ENCODE assay signal across 6 cellular contexts in genomic region chr21:29355043-29355710, GRCh38. TPM values are rescaled to one million over a fixed set of nuclear protein-coding genes. Genes with fewer than 3 reads are reported as not detected.
DNase-seq lines count a peak whose midpoint lies in the region; ATAC-seq, FAIRE-seq and TF ChIP-seq lines count a peak whose summit lies in the region.
"Not testable (repeated sequence)": the region's sequence is repeated elsewhere in the genome, so short reads cannot be mapped to it uniquely, and the experiment has no call there.

No MANE protein-coding gene starts in this region.

- H3K4me1 Mint-ChIP-seq in activated CD8-positive, alpha-beta T cell treated with anti-CD3 and anti-CD28 coated beads for 36 hours (ENCODE audit: low read depth) = not testable (repeated sequence)
- H3K4me1 Mint-ChIP-seq in endodermal cell = peaks cover 18% of the 10 kb centered on the region

- H3K9me1 ChIP-seq in K562 (ENCODE audit: control insufficient read depth, insufficient read depth, low read length) = not testable (repeated sequence)

- not testable (repeated sequence) for TF ChIP-seq CTCF in A549 (IDR thresholded peaks at IDR 0.05); activated CD8-positive, alpha-beta T cell treated with anti-CD3 and anti-CD28 coated beads for 36 hours (IDR thresholded peaks at IDR 0.05); K562 (IDR thresholded peaks at IDR 0.05 in 2 of 3, conservative IDR thresholded peaks at IDR 0.05 in 1 of 3; ENCODE audit: insufficient read depth in 2 of 3, low read depth in 1 of 3, low read length in 3 of 3); endodermal cell (conservative IDR thresholded peaks at IDR 0.05); lung (IDR thresholded peaks at IDR 0.05; ENCODE audit: control extremely low read depth, extremely low read depth)

- H4K20me1 ChIP-seq in K562 (replicated peaks; ENCODE audit: control insufficient read depth, insufficient read depth, low read length) = not testable (repeated sequence)

- H3K4me3 Mint-ChIP-seq in activated CD8-positive, alpha-beta T cell treated with anti-CD3 and anti-CD28 coated beads for 36 hours; endodermal cell: not testable (repeated sequence)

- H3K27me3 Mint-ChIP-seq in activated CD8-positive, alpha-beta T cell treated with anti-CD3 and anti-CD28 coated beads for 36 hours; endodermal cell (ENCODE audit: insufficient read depth): not testable (repeated sequence)

- DNase-seq in A549 (ENCODE audit: low read depth in 1 of 2, low spot score in 1 of 2); K562 (ENCODE audit: extremely low read depth in 1 of 4, low spot score in 3 of 4); endodermal cell: not testable (repeated sequence)
- DNase-seq in activated CD8-positive, alpha-beta T cell treated with anti-CD3 and anti-CD28 coated beads for 36 hours = peak; percentile 16
- peak; percentile 22 for DNase-seq in lung (ENCODE audit: low spot score)

- H3K9me3 Mint-ChIP-seq in activated CD8-positive, alpha-beta T cell treated with anti-CD3 and anti-CD28 coated beads for 36 hours = peaks cover 18% of the 10 kb centered on the region
- H3K9me3 Mint-ChIP-seq in endodermal cell = peaks cover 37% of the 10 kb centered on the region

- H2AFZ ChIP-seq in K562 (ENCODE audit: low read depth, low read length) = not testable (repeated sequence)

- intact Hi-C loops in activated CD8-positive, alpha-beta T cell treated with anti-CD3 and anti-CD28 coated beads for 36 hours (cut with micrococcal nuclease); K562 (cut with micrococcal nuclease): not testable (repeated sequence)

- not testable (repeated sequence) for TF ChIP-seq POLR2A in A549 (IDR thresholded peaks at IDR 0.05; ENCODE audit: low read length); K562 (conservative IDR thresholded peaks at IDR 0.05)

- not testable (repeated sequence) for H3K27ac ChIP-seq in A549; K562 (ENCODE audit: extremely low read depth, low read depth, low read length); endodermal cell (ENCODE audit: low read depth, low read length); lung (ENCODE audit: low read depth in 1 of 2, low read length in 1 of 2)
- peak overlapping the region; percentile 31 to 65 for H3K27ac ChIP-seq in esophagus (ENCODE audit: low read depth in 2 of 2, low read length in 1 of 2)

- not testable (repeated sequence) for ATAC-seq in A549; activated CD8-positive, alpha-beta T cell treated with anti-CD3 and anti-CD28 coated beads for 36 hours; K562; lung (ENCODE audit: insufficient read depth, low FRiP score)

- H3K9ac ChIP-seq in K562 (ENCODE audit: insufficient read depth in 1 of 2, low read depth in 2 of 2, low read length in 2 of 2); endodermal cell (ENCODE audit: extremely low read depth, low read length, poor library complexity, severe bottlenecking): not testable (repeated sequence)

- CTCF ChIA-PET in A549 (lab: Yijun Ruan, JAX) = interaction anchor here (0.8 to 2.2 kb wide), 3 partner anchors 16 to 191 kb away, joined by 3 to 8 read pairs (median 5); no protein-coding TSS in a partner anchor
- CTCF ChIA-PET in activated CD8-positive, alpha-beta T cell treated with anti-CD3 and anti-CD28 coated beads for 36 hours (lab: Charles Lee) = interaction anchor here (1.4 kb wide), 1 partner anchor 16 kb away, joined by 3 read pairs; no protein-coding TSS in a partner anchor
- CTCF ChIA-PET in K562 (lab: Yijun Ruan, JAX; ENCODE audit: low intra/inter-chr PET ratio) = not testable (repeated sequence)

- 92% methylated on average over 11 of the region's 14 CpGs for WGBS in A549 (ENCODE audit: missing lambda C conversion rate)
- WGBS in K562 (ENCODE audit: insufficient coverage, low coverage, missing lambda C conversion rate) = 96% methylated on average over 14 of the region's 14 CpGs
- 93 to 98% methylated on average over 7 to 13 of the region's 14 CpGs for WGBS in endodermal cell (ENCODE audit: insufficient coverage in 1 of 2, insufficient read length in 1 of 2), 2 experiments
- WGBS in esophagus, 2 donors = 98% methylated on average over 14 of the region's 14 CpGs
- WGBS in lung, 2 donors = 99% methylated on average over 14 of the region's 14 CpGs

- not testable (repeated sequence) for H3K4me3 ChIP-seq in A549; K562; esophagus (ENCODE audit: low read depth in 1 of 2, low read length in 2 of 2); lung
- peak overlapping the region; percentile 34 for H3K4me3 ChIP-seq in endodermal cell (ENCODE audit: low read length)

- TF ChIP-seq EP300 in A549 (IDR thresholded peaks at IDR 0.05); K562 (IDR thresholded peaks at IDR 0.05; ENCODE audit: low read length): not testable (repeated sequence)

- H3K4me2 ChIP-seq in A549; K562 (ENCODE audit: insufficient read depth, low read length): not testable (repeated sequence)

- TF ChIP-seq RAD21 in A549 (conservative IDR thresholded peaks at IDR 0.05 in 1 of 2, IDR thresholded peaks at IDR 0.05 in 1 of 2); K562 (CRISPR knock-in tag; conservative IDR thresholded peaks at IDR 0.05 in 1 of 2, IDR thresholded peaks at IDR 0.05 in 1 of 2): not testable (repeated sequence)

- not testable (repeated sequence) for H3K9me3 ChIP-seq in A549; esophagus (ENCODE audit: control insufficient read depth in 2 of 2, insufficient read depth in 1 of 2, low read depth in 1 of 2, low read length in 1 of 2); lung (ENCODE audit: control insufficient read depth in 2 of 2, insufficient read depth in 1 of 2, low read length in 1 of 2)
- H3K9me3 ChIP-seq in K562 (replicated peaks; ENCODE audit: control insufficient read depth, insufficient read depth, low read depth, low read length) (peaks cover 12% of the 10 kb centered on the region; the same call in 1 of the 2 replicates), endodermal cell (ENCODE audit: control insufficient read depth, low read length) (peaks cover 30% of the 10 kb centered on the region)

- FAIRE-seq in A549 (lab: Jason Lieb, UNC); K562 (lab: Jason Lieb, UNC): not testable (repeated sequence)

- not testable (repeated sequence) for H3K27ac Mint-ChIP-seq in activated CD8-positive, alpha-beta T cell treated with anti-CD3 and anti-CD28 coated beads for 36 hours; endodermal cell

- not testable (repeated sequence) for BruUV-seq in K562 (replicated peaks; lab: Mats Ljungman, UMichigan)

- not testable (repeated sequence) for H3K4me1 ChIP-seq in A549; K562 (replicated peaks in 1 of 2; ENCODE audit: control insufficient read depth in 2 of 2, insufficient read depth in 2 of 2, low read length in 2 of 2); endodermal cell (ENCODE audit: control insufficient read depth, insufficient read depth, low read length); esophagus (ENCODE audit: control insufficient read depth in 2 of 2, insufficient read depth in 2 of 2, low read length in 1 of 2); lung (ENCODE audit: control insufficient read depth in 2 of 2, insufficient read depth in 2 of 2, low read length in 2 of 2)

- not testable (repeated sequence) for H3K27me3 ChIP-seq in K562 (ENCODE audit: control insufficient read depth in 2 of 2, insufficient read depth in 2 of 2, low read length in 2 of 2); endodermal cell (ENCODE audit: control insufficient read depth, insufficient read depth, low read length, poor library complexity, severe bottlenecking); esophagus (ENCODE audit: control insufficient read depth in 1 of 2, insufficient read depth in 2 of 2, low read length in 2 of 2); lung (ENCODE audit: control insufficient read depth, insufficient read depth)

- peaks cover 21% of the 10 kb centered on the region for H3K36me3 ChIP-seq in K562 (ENCODE audit: control insufficient read depth, insufficient read depth, low read length)
- peaks cover 28% of the 10 kb centered on the region for H3K36me3 ChIP-seq in endodermal cell (ENCODE audit: control insufficient read depth, insufficient read depth, low read length)
- H3K36me3 ChIP-seq in esophagus (ENCODE audit: control insufficient read depth in 2 of 2, insufficient read depth in 2 of 2, low read length in 1 of 2); lung (ENCODE audit: control insufficient read depth in 2 of 2, insufficient read depth in 2 of 2, low read length in 2 of 2): not testable (repeated sequence)

- not testable (repeated sequence) for H3K79me2 ChIP-seq in K562 (ENCODE audit: control insufficient read depth, insufficient read depth, low read length)

- POLR2A ChIA-PET in A549 (lab: Yijun Ruan, JAX); activated CD8-positive, alpha-beta T cell treated with anti-CD3 and anti-CD28 coated beads for 36 hours (lab: Charles Lee): not testable (repeated sequence)
- POLR2A ChIA-PET in K562 (lab: Yijun Ruan, JAX) = interaction anchor here (1.2 kb wide), 1 partner anchor 13 kb away, joined by 3 read pairs; no protein-coding TSS in a partner anchor

- in situ Hi-C loops in K562 (cut with MboI) = not testable (repeated sequence)

- peaks cover 42% of the 10 kb centered on the region for H3K36me3 Mint-ChIP-seq in activated CD8-positive, alpha-beta T cell treated with anti-CD3 and anti-CD28 coated beads for 36 hours (ENCODE audit: low read depth)
- H3K36me3 Mint-ChIP-seq in endodermal cell (ENCODE audit: low read depth) = peaks cover 49% of the 10 kb centered on the region

RNA-seq across cellular contexts. Expression of gene BACH1, which starts 56.5 kb away (rescaled TPM):
- polyA plus RNA-seq in A549 (2011; rRNA removed) = 18.7 and 21.4 TPM in 2 replicates
- 3.5 and 3.8 TPM in 2 replicates for polyA plus RNA-seq in A549 (2012; cell fraction: cytosol; rRNA removed)
- 2.2 and 2.3 TPM in 2 replicates for polyA plus RNA-seq in A549 (2012; cell fraction: nucleus; rRNA removed)
- polyA plus RNA-seq in A549 (2017; fragmentation: RNase III; extraction: RNeasy Plus Mini Kit Qiagen cat#74134 plus additional on column Dnase treatment) = 4.8 to 5.2 TPM (median 5.0 TPM) in 3 replicates
- polyA minus RNA-seq in A549 (2011; rRNA and poly(A)+ RNA removed) = 33.1 and 68.0 TPM in 2 replicates
- 10 to 100 TPM; 27.3 to 28.2 TPM for total RNA-seq in activated CD8-positive, alpha-beta T cell treated with anti-CD3 and anti-CD28 coated beads for 36 hours
- total RNA-seq in K562 (2011; cell fraction: chromatin; rRNA removed; ENCODE audit: low replicate concordance) = 67.5 and 174 TPM in 2 replicates
- 37.7 and 46.3 TPM in 2 replicates for total RNA-seq in K562 (2011; cell fraction: nucleolus; rRNA removed)
- 49.6 and 62.1 TPM in 2 replicates for total RNA-seq in K562 (2011; cell fraction: nucleoplasm; rRNA removed)
- 23.6 and 24.6 TPM in 2 replicates for total RNA-seq in K562 (2014; rRNA removed)
- 51.7 and 57.7 TPM in 2 replicates for total RNA-seq in K562 (2014; rRNA removed; fragmentation: Illumina TruSeq; extraction: Trizol)
- total RNA-seq in K562 (2015; rRNA removed; fragmentation: Illumina TruSeq; extraction: Trizol) = 33.4 and 36.7 TPM in 2 replicates
- total RNA-seq in K562 (2021) = 53.6 and 58.5 TPM in 2 replicates
- 33.3 and 41.2 TPM in 2 replicates for polyA plus RNA-seq in K562 (2011; rRNA removed)
- 10.2 and 19.7 TPM in 2 replicates for polyA plus RNA-seq in K562 (2011; cell fraction: cytosol; rRNA removed)
- 24.4 and 26.5 TPM in 2 replicates for polyA plus RNA-seq in K562 (2011; cell fraction: nucleus; rRNA removed)
- polyA plus RNA-seq in K562 (2012) = 23.8 and 26.4 TPM in 2 replicates
- polyA plus RNA-seq in K562 (2014; fragmentation: Illumina TruSeq; extraction: Trizol) = 23.3 and 28.6 TPM in 2 replicates
- polyA plus RNA-seq in K562 (2014; fragmentation: Nextera tagmentation; extraction: Ambion mirVana) = 10 to 100 TPM; 10.6 to 12.6 TPM
- polyA plus RNA-seq in K562 (2014; rRNA removed) = 14.6 and 15.9 TPM in 2 replicates
- 266 and 267 TPM in 2 replicates for polyA minus RNA-seq in K562 (2011; rRNA and poly(A)+ RNA removed)
- polyA minus RNA-seq in K562 (2011; cell fraction: cytosol; rRNA and poly(A)+ RNA removed) = 47.3 and 68.3 TPM in 2 replicates
- polyA minus RNA-seq in K562 (2011; cell fraction: nucleus; rRNA and poly(A)+ RNA removed) = 42.0 and 79.6 TPM in 2 replicates
- 10 to 100 TPM; 61.3 to 64.9 TPM for total RNA-seq in endodermal cell
- 29.5 TPM for polyA plus RNA-seq in endodermal cell (2013, experiment 1 of 2)
- polyA plus RNA-seq in endodermal cell (2013, experiment 2 of 2) = 28.6 TPM
- polyA plus RNA-seq in esophagus = 1 to 10 TPM; 6.2 to 9.6 TPM
- 100 to 1,000 TPM in 1 of 2 donors, 10 to 100 TPM in 1; 79.7 to 106 TPM for total RNA-seq in lung
- polyA plus RNA-seq in lung = 10 to 100 TPM in 1 of 2 donors, 1 to 10 TPM in 1; 9.2 to 28.8 TPM
